ENCODE assay signal across 18 cellular contexts in the genomic region with DNA sequence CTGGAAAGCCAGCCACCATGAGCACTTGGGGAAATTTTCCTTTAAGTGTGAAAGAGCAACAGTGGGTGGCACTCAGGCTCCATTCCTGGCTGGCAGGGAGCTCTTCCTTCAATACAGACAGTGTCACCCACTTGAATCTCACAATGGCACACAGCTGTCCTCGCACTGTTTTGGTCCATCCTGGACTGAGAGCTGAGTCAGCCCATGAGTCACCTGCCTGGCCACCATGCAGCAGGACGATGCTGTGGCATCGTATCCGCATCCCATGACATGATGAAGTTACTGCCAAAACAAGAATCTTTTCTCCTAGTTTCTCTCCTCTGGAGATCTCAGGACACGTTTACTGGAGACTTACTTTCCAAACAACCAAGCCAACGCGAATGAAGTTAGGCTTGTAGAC. TPM values are rescaled to one million over a fixed set of nuclear protein-coding genes. Genes with fewer than 3 reads are reported as not detected.
DNase-seq lines count a peak whose midpoint lies in the region; ATAC-seq and TF ChIP-seq lines count a peak whose summit lies in the region.
"Had no signal": no experiment of that assay in that cellular context is flagged by ENCODE, and none has a peak within 500 bp of the region (broad histone marks: within the 10 kb centered on the region; RNA-seq: fewer than 3 reads in every experiment).

No MANE protein-coding gene starts in this region.

- no peak overlapping the region for H3K27ac Mint-ChIP-seq in stimulated activated effector memory CD8-positive, alpha-beta T cell treated with anti-CD3 and anti-CD28 coated beads, Interleukin-12 subunit alpha, Interleukin-12 subunit beta, amount 100 ng/mL, for 72 hours
- H3K27ac Mint-ChIP-seq in CD8-positive, alpha-beta T cell: no peak overlapping the region
- H3K27ac Mint-ChIP-seq: activated T-cell treated with anti-CD3 and anti-CD28 coated beads, Interleukin-2, amount 50 U/mL, for 72 hours; T-helper 17 cell had no signal

- H3K4me3 ChIP-seq in left lung (no peak overlapping the region), left ventricle myocardium inferior (no peak overlapping the region)
- no peak overlapping the region for H3K4me3 ChIP-seq in CD8-positive, alpha-beta T cell (ENCODE audit: low read depth, low read length)

- H3K27me3 ChIP-seq in left lung: peaks cover 2 to 61% of the 10 kb centered on the region in 2 donors
- peaks cover 94% of the 10 kb centered on the region for H3K27me3 ChIP-seq in left ventricle myocardium inferior (ENCODE audit: low read depth)
- H3K27me3 ChIP-seq in CD8-positive, alpha-beta T cell (ENCODE audit: insufficient read depth, low read length): peaks cover 5% of the 10 kb centered on the region

- H3K4me3 Mint-ChIP-seq in stimulated activated effector memory CD8-positive, alpha-beta T cell treated with anti-CD3 and anti-CD28 coated beads, Interleukin-12 subunit alpha, Interleukin-12 subunit beta, amount 100 ng/mL, for 72 hours: no peak overlapping the region
- no peak overlapping the region for H3K4me3 Mint-ChIP-seq in CD8-positive, alpha-beta T cell
- H3K4me3 Mint-ChIP-seq: activated T-cell treated with anti-CD3 and anti-CD28 coated beads, Interleukin-2, amount 50 U/mL, for 72 hours; T-helper 17 cell had no signal

- in situ Hi-C loops in SK-MEL-5 (cut with HindIII; ENCODE audit: low pct_unique_long_range_greater_than_20kb, low sequenced_read_pairs): no loop called here

- H3K27ac ChIP-seq in 22Rv1: peak overlapping the region; percentile 92
- no peak overlapping the region for H3K27ac ChIP-seq in left lung
- no peak overlapping the region for H3K27ac ChIP-seq in left ventricle myocardium inferior (replicated peaks)
- no peak overlapping the region for H3K27ac ChIP-seq in CD8-positive, alpha-beta T cell (ENCODE audit: low read depth, low read length)

- H3K9me3 ChIP-seq in left lung (no peaks in the 10 kb centered on the region), left ventricle myocardium inferior (replicated peaks) (no peaks in the 10 kb centered on the region)
- H3K9me3 ChIP-seq in CD8-positive, alpha-beta T cell (ENCODE audit: low read length): no peaks in the 10 kb centered on the region

- H3K4me1 ChIP-seq in left lung: peaks cover 0 to 5% of the 10 kb centered on the region in 2 donors
- peaks cover 4% of the 10 kb centered on the region for H3K4me1 ChIP-seq in left ventricle myocardium inferior
- no peaks in the 10 kb centered on the region for H3K4me1 ChIP-seq in CD8-positive, alpha-beta T cell (ENCODE audit: insufficient read depth, low read length)

- no peaks in the 10 kb centered on the region for H3K36me3 Mint-ChIP-seq in stimulated activated effector memory CD8-positive, alpha-beta T cell treated with anti-CD3 and anti-CD28 coated beads, Interleukin-12 subunit alpha, Interleukin-12 subunit beta, amount 100 ng/mL, for 72 hours
- no peaks in the 10 kb centered on the region for H3K36me3 Mint-ChIP-seq in CD8-positive, alpha-beta T cell

- no peaks in the 10 kb centered on the region for H3K9me3 Mint-ChIP-seq in stimulated activated effector memory CD8-positive, alpha-beta T cell treated with anti-CD3 and anti-CD28 coated beads, Interleukin-12 subunit alpha, Interleukin-12 subunit beta, amount 100 ng/mL, for 72 hours
- H3K9me3 Mint-ChIP-seq in CD8-positive, alpha-beta T cell: no peaks in the 10 kb centered on the region
- H3K9me3 Mint-ChIP-seq: activated T-cell treated with anti-CD3 and anti-CD28 coated beads, Interleukin-2, amount 50 U/mL, for 72 hours had no signal

- peaks cover 36% of the 10 kb centered on the region for H3K27me3 Mint-ChIP-seq in CD8-positive, alpha-beta T cell (ENCODE audit: low read depth)

- DNase-seq in H4 (ENCODE audit: low spot score) (peak; percentile 61), SK-MEL-5 (ENCODE audit: low read depth, low spot score) (peak; percentile 4), left lung (no peak), left ventricle myocardium inferior (no peak)
- no peak for DNase-seq in stimulated activated naive CD4-positive, alpha-beta T cell treated with Interleukin-2 at 50 U/mL for 16 hours (lab: John Stamatoyannopoulos, UW)
- no peak for DNase-seq in stimulated activated effector memory CD8-positive, alpha-beta T cell treated with anti-CD3 and anti-CD28 coated beads, Interleukin-12 subunit alpha, Interleukin-12 subunit beta, amount 100 ng/mL, for 72 hours (ENCODE audit: low spot score in 2 of 2)
- no peak for DNase-seq in CD8-positive, alpha-beta T cell
- DNase-seq: activated CD4-positive, alpha-beta T cell treated with anti-CD3 and anti-CD28 coated beads, Interleukin-2, amount 50 U/mL, for 1 hour; activated T-cell treated with anti-CD3 and anti-CD28 coated beads, Interleukin-2, amount 50 U/mL, for 72 hours; amniotic stem cell; cortex of kidney; Kasumi-1; mesendoderm; NCI-H2171 treated with DMSO at 0.1 percent for 48 hours; T-helper 17 cell had no signal

- POLR2A ChIA-PET in CD8-positive, alpha-beta T cell (lab: Charles Lee): no interaction called here

- H3K36me3 ChIP-seq in left lung: no peaks in the 10 kb centered on the region
- no peaks in the 10 kb centered on the region for H3K36me3 ChIP-seq in left ventricle myocardium inferior
- no peaks in the 10 kb centered on the region for H3K36me3 ChIP-seq in CD8-positive, alpha-beta T cell (ENCODE audit: insufficient read depth, low read length)

- CTCF ChIA-PET in CD8-positive, alpha-beta T cell (lab: Charles Lee): no interaction called here

- intact Hi-C loops in left lung (cut with DNase I): no loop called here
- intact Hi-C loops in left ventricle myocardium inferior (cut with micrococcal nuclease): no loop called here
- intact Hi-C loops in CD8-positive, alpha-beta T cell (cut with DNase I, micrococcal nuclease): no loop called here

- TF ChIP-seq CTCF in 22Rv1 (IDR thresholded peaks at IDR 0.05) (no peak; the same call in none of the 2 replicates), left lung (IDR thresholded peaks at IDR 0.05) (no peak), left ventricle myocardium inferior (IDR thresholded peaks at IDR 0.05; ENCODE audit: borderline replicate concordance) (no peak)
- TF ChIP-seq CTCF in CD8-positive, alpha-beta T cell (IDR thresholded peaks at IDR 0.05): no peak

- peaks cover 7% of the 10 kb centered on the region for H3K4me1 Mint-ChIP-seq in stimulated activated effector memory CD8-positive, alpha-beta T cell treated with anti-CD3 and anti-CD28 coated beads, Interleukin-12 subunit alpha, Interleukin-12 subunit beta, amount 100 ng/mL, for 72 hours
- H3K4me1 Mint-ChIP-seq in CD8-positive, alpha-beta T cell (ENCODE audit: low read depth): no peaks in the 10 kb centered on the region

- ATAC-seq in left lung: peak; percentile 10
- ATAC-seq in stimulated activated effector memory CD8-positive, alpha-beta T cell treated with anti-CD3 and anti-CD28 coated beads, Interleukin-12 subunit alpha, Interleukin-12 subunit beta, amount 100 ng/mL, for 72 hours: no peak
- ATAC-seq in CD8-positive, alpha-beta T cell: no peak
- ATAC-seq: activated T-cell treated with anti-CD3 and anti-CD28 coated beads, Interleukin-2, amount 50 U/mL, for 72 hours; T-helper 17 cell had no signal

RNA-seq across cellular contexts. Expression of gene TMPRSS2, which starts 6.0 kb away (rescaled TPM):
- 0.10 TPM in 1 of 2 replicates, not detected in the other for total RNA-seq in H4 (2014; rRNA removed; shearing (Covaris generic))
- total RNA-seq in SK-MEL-5 (2014; rRNA removed; shearing (Covaris generic)): not detected in 2 replicates
- 0.11 TPM in 1 of 2 replicates, not detected in the other for polyA plus RNA-seq in SK-MEL-5 (2015; cell fraction: cytosol; rRNA removed)
- not detected in 2 replicates for polyA plus RNA-seq in SK-MEL-5 (2015; cell fraction: nucleus; rRNA removed)
- total RNA-seq in left lung (100 to 1,000 TPM in 1 of 2 donors, 10 to 100 TPM in 1; 56.8 to 137 TPM), left ventricle myocardium inferior (not detected)
- total RNA-seq in CD8-positive, alpha-beta T cell: not detected
- total RNA-seq: activated T-cell treated with anti-CD3 and anti-CD28 coated beads, Interleukin-2, amount 50 U/mL, for 72 hours; T-helper 17 cell had no signal
- polyA plus RNA-seq: AG04450, fibroblast of lung had no signal

Comparison
In these comparisons a context has a peak if more than half of its experiments do, and no peak if none do; other contexts are left out.
1. DNase-seq: peak in H4 (single experiment) and SK-MEL-5 (single experiment); none in left lung (0 of 2), stimulated activated naive CD4-positive, alpha-beta T cell treated with Interleukin-2 at 50 U/mL for 16 hours (single experiment), stimulated activated effector memory CD8-positive, alpha-beta T cell treated with anti-CD3 and anti-CD28 coated beads, Interleukin-12 subunit alpha, Interleukin-12 subunit beta, amount 100 ng/mL, for 72 hours (0 of 2), left ventricle myocardium inferior (single experiment) and CD8-positive, alpha-beta T cell (0 of 7).
2. RNA of gene TMPRSS2, which starts 6.0 kb away (total RNA-seq): 56.8 to 137 TPM in left lung; not detected in left ventricle myocardium inferior (single experiment), 0.10 TPM in H4, not detected in SK-MEL-5 and not detected in CD8-positive, alpha-beta T cell; every median in the first group is over 10 times any median in the second.